8 cellular contexts compared by ENCODE assay signal in the genomic region with DNA sequence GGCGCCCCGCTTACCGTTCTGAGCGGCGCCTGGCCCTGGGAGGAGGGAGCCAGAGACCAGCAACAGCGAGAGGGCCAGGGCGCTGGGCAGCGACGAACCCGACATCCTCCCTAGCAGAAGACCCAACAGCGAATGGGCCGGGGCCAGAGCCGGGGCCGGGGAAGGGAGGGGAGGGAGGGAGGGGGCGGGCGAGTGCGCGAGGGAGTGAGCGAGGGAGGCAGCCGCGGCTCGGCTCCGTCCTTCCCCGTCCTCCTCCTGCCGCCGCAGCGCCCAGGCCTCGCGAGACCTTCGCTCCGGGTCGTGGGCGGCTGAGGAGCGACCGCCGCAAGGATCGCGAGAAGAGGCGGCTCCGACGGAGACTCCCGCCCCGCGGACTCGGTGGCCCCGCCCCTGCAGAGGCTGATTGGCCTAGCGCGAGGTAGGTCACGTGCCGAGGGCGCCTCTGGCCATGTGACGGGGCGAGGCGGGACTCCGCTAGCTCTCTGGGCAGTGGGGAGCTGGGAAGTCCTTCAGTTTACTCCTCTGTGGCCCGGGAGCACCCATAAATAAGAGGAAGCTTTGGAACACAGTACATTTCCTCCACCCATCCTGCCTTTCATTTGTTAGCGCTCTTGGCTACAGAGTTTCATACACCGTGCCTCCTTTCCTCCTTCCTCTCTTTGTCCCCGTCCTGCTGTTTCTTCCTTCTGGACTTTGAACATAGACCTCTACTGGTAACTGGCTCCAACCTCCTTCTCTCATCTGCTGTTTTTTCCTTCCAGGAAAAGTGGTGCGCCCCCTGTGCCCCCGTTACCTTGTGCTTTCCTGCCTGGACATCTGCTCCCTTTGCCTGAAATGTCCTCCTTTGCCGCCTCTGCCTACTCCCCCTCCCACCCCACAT. TPM values are rescaled to one million over a fixed set of nuclear protein-coding genes. Genes with fewer than 3 reads are reported as not detected.
DNase-seq lines count a peak whose midpoint lies in the region; ATAC-seq and TF ChIP-seq lines count a peak whose summit lies in the region.

A gene (minus strand): TSS at position 279 of the 880 bp plus-strand sequence. CDS start 174 bp downstream, at position 105.

- TF ChIP-seq RAD21 in SK-N-SH (IDR thresholded peaks at IDR 0.05; ENCODE audit: low read length) = no peak

- peak within 1 kb of the TSS; percentile 81 for H3K9ac ChIP-seq in SK-N-SH

- peaks cover 23% of the 10 kb centered on the region for H3F3A ChIP-seq in SK-N-SH (replicated peaks; ENCODE audit: insufficient read depth)

- H3K9me2 ChIP-seq in SK-N-SH = no peaks in the 10 kb centered on the region

- H3K4me1 ChIP-seq in SK-N-SH (ENCODE audit: control insufficient read depth in 1 of 2, insufficient read depth in 2 of 2, low read depth in 1 of 2, low read length in 1 of 2) = peaks cover 28 to 29% of the 10 kb centered on the region in 2 experiments
- peaks cover 38% of the 10 kb centered on the region for H3K4me1 ChIP-seq in testis

- H3K27me3 ChIP-seq in SK-N-SH (ENCODE audit: insufficient read depth) (no peaks in the 10 kb centered on the region), testis (no peaks in the 10 kb centered on the region)

- H4K20me1 ChIP-seq in SK-N-SH (ENCODE audit: insufficient read depth) = peaks cover 35% of the 10 kb centered on the region

- intact Hi-C loops in testis (cut with DNase I; ENCODE audit: low total_unique reads) = loop anchor here (10.0 kb wide), 1 partner anchor 69 kb away; no protein-coding TSS in a partner anchor

- peak within 1 kb of the TSS; percentile 93 for H3K4me3 Mint-ChIP-seq in activated naive CD4-positive, alpha-beta T cell treated with anti-CD3 and anti-CD28 coated beads, Interleukin-2, amount 50 U/mL, for 24 hours

- H3K4me1 Mint-ChIP-seq in activated naive CD4-positive, alpha-beta T cell treated with anti-CD3 and anti-CD28 coated beads, Interleukin-2, amount 50 U/mL, for 24 hours = peaks cover 53% of the 10 kb centered on the region

- TF ChIP-seq CTCF in SK-N-SH (IDR thresholded peaks at IDR 0.05) = 0 out of 2 replicates have a peak, but pooled peaks have one; percentile 14
- TF ChIP-seq CTCF in omental fat pad (IDR thresholded peaks at IDR 0.05) = no peak
- TF ChIP-seq CTCF in testis (IDR thresholded peaks at IDR 0.05) = no peak

- no peak for TF ChIP-seq EP300 in SK-N-SH (IDR thresholded peaks at IDR 0.05; ENCODE audit: borderline replicate concordance in 1 of 2, low read depth in 1 of 2, low read length in 1 of 2)

- no peaks in the 10 kb centered on the region for H3K9me3 ChIP-seq in SK-N-SH
- H3K9me3 ChIP-seq in testis = no peaks in the 10 kb centered on the region

- H3K36me3 ChIP-seq in SK-N-SH (replicated peaks in 1 of 2; ENCODE audit: control insufficient read depth in 1 of 2, insufficient read depth in 2 of 2, low read length in 1 of 2) (no peaks in the 10 kb centered on the region), testis (ENCODE audit: low read depth, missing control alignments) (no peaks in the 10 kb centered on the region)

- H3K27me3 Mint-ChIP-seq in activated naive CD4-positive, alpha-beta T cell treated with anti-CD3 and anti-CD28 coated beads, Interleukin-2, amount 50 U/mL, for 24 hours = peaks cover 3% of the 10 kb centered on the region

- peak within 1 kb of the TSS; percentile 5; the same call in 1 of the 2 replicates for H2AFZ ChIP-seq in SK-N-SH (ENCODE audit: low read depth)

- H3K9me3 Mint-ChIP-seq in activated naive CD4-positive, alpha-beta T cell treated with anti-CD3 and anti-CD28 coated beads, Interleukin-2, amount 50 U/mL, for 24 hours = no peaks in the 10 kb centered on the region

- POLR2A ChIA-PET in SK-N-SH (lab: Yijun Ruan, JAX) = interaction anchor here (0.8 to 1.0 kb wide), 3 partner anchors 30 to 73 kb away, joined by 3 to 4 read pairs (median 3); no protein-coding TSS in a partner anchor

- H3K4me2 ChIP-seq in SK-N-SH = peak within 1 kb of the TSS; percentile 85

- no peaks in the 10 kb centered on the region for H3K36me3 Mint-ChIP-seq in activated naive CD4-positive, alpha-beta T cell treated with anti-CD3 and anti-CD28 coated beads, Interleukin-2, amount 50 U/mL, for 24 hours

- peak within 1 kb of the TSS; percentile 78 to 85 for H3K4me3 ChIP-seq in SK-N-SH (ENCODE audit: low read depth in 2 of 2, low read length in 1 of 2)
- H3K4me3 ChIP-seq in testis = peak within 1 kb of the TSS; percentile 91 to 100

- peak within 1 kb of the TSS; percentile 37 for H3K27ac Mint-ChIP-seq in activated naive CD4-positive, alpha-beta T cell treated with anti-CD3 and anti-CD28 coated beads, Interleukin-2, amount 50 U/mL, for 24 hours

- H3K79me2 ChIP-seq in SK-N-SH (ENCODE audit: insufficient read depth) = peaks cover 45% of the 10 kb centered on the region

- 12% methylated on average over 21 of the region's 62 CpGs for WGBS in SK-N-SH (ENCODE audit: low lambda C conversion rate)
- WGBS in testis, 2 donors = 1% methylated on average over 25 to 51 of the region's 62 CpGs

- DNase-seq in GM04504 (ENCODE audit: low read depth) (peak; percentile 95), NCI-H1048 (lab: John Stamatoyannopoulos, UW) (peak; percentile 91), SK-N-SH (peak; percentile 97), glomerular endothelial cell (ENCODE audit: extremely low read depth, low read depth, low spot score) (peak; percentile 58), omental fat pad (ENCODE audit: low spot score) (peak; percentile 91), testis (peak; percentile 98)

- H3K27ac ChIP-seq in SK-N-SH (ENCODE audit: low read depth in 2 of 2, low read length in 1 of 2) (peak within 1 kb of the TSS; percentile 82 to 98), testis (peak within 1 kb of the TSS; percentile 99)

- TF ChIP-seq POLR2A in testis (IDR thresholded peaks at IDR 0.05) = peak; percentile 75

- CTCF ChIA-PET in SK-N-SH (lab: Yijun Ruan, JAX) = interaction anchor here (0.9 to 9.5 kb wide), 8 partner anchors 16 to 336 kb away, joined by 3 to 256 read pairs (median 8); no protein-coding TSS in a partner anchor

- peak; percentile 86 for ATAC-seq in HG02571 (IDR thresholded peaks at IDR 0.05; ENCODE audit: unreplicated experiment)
- peak; percentile 94 for ATAC-seq in omental fat pad (ENCODE audit: low FRiP score)

TF ChIP-seq in SK-N-SH, 30 proteins besides CTCF, POLR2A, EP300 and RAD21 (continues in another document):
- no peak for TF ChIP-seq FOSL2 (IDR thresholded peaks at IDR 0.05; ENCODE audit: borderline replicate concordance, low read depth)
- TF ChIP-seq, protein P1, sequence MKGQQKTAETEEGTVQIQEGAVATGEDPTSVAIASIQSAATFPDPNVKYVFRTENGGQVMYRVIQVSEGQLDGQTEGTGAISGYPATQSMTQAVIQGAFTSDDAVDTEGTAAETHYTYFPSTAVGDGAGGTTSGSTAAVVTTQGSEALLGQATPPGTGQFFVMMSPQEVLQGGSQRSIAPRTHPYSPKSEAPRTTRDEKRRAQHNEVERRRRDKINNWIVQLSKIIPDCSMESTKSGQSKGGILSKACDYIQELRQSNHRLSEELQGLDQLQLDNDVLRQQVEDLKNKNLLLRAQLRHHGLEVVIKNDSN (IDR thresholded peaks at IDR 0.05; ENCODE audit: borderline replicate concordance, low read depth) = peak; percentile 98
- TF ChIP-seq GATA2 (CRISPR knock-in tag; IDR thresholded peaks at IDR 0.05) = no peak
- no peak for TF ChIP-seq FOXM1 (IDR thresholded peaks at IDR 0.05; ENCODE audit: low read depth)
- TF ChIP-seq YY1 (IDR thresholded peaks at IDR 0.05; ENCODE audit: low read depth) = no peak
- no peak for TF ChIP-seq GABPA (IDR thresholded peaks at IDR 0.05; ENCODE audit: low read depth)
- 0 out of 2 replicates have a peak, but pooled peaks have one; percentile 15 for TF ChIP-seq MXI1 (IDR thresholded peaks at IDR 0.05; ENCODE audit: low read depth, low read length)
- TF ChIP-seq JUND (IDR thresholded peaks at IDR 0.05) = no peak
- no peak for TF ChIP-seq NRF1 (IDR thresholded peaks at IDR 0.05; ENCODE audit: low read depth, low read length)
- TF ChIP-seq EZH2phosphoT487 (IDR thresholded peaks at IDR 0.05; ENCODE audit: borderline replicate concordance, low read depth) = no peak
- peak; percentile 90 for TF ChIP-seq POLR2AphosphoS5 (IDR thresholded peaks at IDR 0.05; ENCODE audit: low read depth, low read length)
- TF ChIP-seq SMC3 (IDR thresholded peaks at IDR 0.05; ENCODE audit: low read depth, low read length) = no peak
- TF ChIP-seq RXRA (IDR thresholded peaks at IDR 0.05; ENCODE audit: borderline replicate concordance, low read depth) = no peak
- TF ChIP-seq SIN3A (IDR thresholded peaks at IDR 0.05; ENCODE audit: borderline replicate concordance, low read depth, low read length) = peak; percentile 91; the same call in 1 of the 2 replicates
- no peak for TF ChIP-seq NFIC (IDR thresholded peaks at IDR 0.05; ENCODE audit: borderline replicate concordance)
- no peak for TF ChIP-seq ELF1 (IDR thresholded peaks at IDR 0.05)
- TF ChIP-seq, protein P2, sequence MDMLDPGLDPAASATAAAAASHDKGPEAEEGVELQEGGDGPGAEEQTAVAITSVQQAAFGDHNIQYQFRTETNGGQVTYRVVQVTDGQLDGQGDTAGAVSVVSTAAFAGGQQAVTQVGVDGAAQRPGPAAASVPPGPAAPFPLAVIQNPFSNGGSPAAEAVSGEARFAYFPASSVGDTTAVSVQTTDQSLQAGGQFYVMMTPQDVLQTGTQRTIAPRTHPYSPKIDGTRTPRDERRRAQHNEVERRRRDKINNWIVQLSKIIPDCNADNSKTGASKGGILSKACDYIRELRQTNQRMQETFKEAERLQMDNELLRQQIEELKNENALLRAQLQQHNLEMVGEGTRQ (IDR thresholded peaks at IDR 0.05; ENCODE audit: borderline replicate concordance, low read depth, low read length) = peak; percentile 97
- TF ChIP-seq, protein P3, sequence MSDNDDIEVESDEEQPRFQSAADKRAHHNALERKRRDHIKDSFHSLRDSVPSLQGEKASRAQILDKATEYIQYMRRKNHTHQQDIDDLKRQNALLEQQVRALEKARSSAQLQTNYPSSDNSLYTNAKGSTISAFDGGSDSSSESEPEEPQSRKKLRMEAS (IDR thresholded peaks at IDR 0.05; ENCODE audit: low read depth) = peak; percentile 59
- no peak; the same call in 1 of the 2 replicates for TF ChIP-seq RCOR1 (IDR thresholded peaks at IDR 0.05; ENCODE audit: low read length)

RNA-seq across cellular contexts. Expression of the gene that starts here (rescaled TPM):
- 177 and 183 TPM in 2 replicates for polyA plus RNA-seq in SK-N-SH (2012; rRNA removed)
- 147 and 202 TPM in 2 replicates for polyA plus RNA-seq in SK-N-SH (2012; cell fraction: cytosol; rRNA removed)
- 93.4 and 161 TPM in 2 replicates for polyA plus RNA-seq in SK-N-SH (2012; cell fraction: nucleus; rRNA removed)
- 82.1 and 147 TPM in 2 replicates for total RNA-seq in glomerular endothelial cell
- 10 to 100 TPM; 66.6 to 94.3 (median 88.8) TPM for total RNA-seq in omental fat pad
- 100 to 1,000 TPM; 177 to 256 TPM for total RNA-seq in testis
- 180 TPM for polyA plus RNA-seq in testis (ENCODE audit: insufficient read depth, low read depth, low replicate concordance)

Comparison
In these comparisons a context has a peak if more than half of its experiments do, and no peak if none do; other contexts are left out.
1. Peak in every context shown above with its lines: DNase-seq, ATAC-seq, H3K4me3 ChIP-seq and H3K27ac ChIP-seq.